In genomic region chr1:26363549-26364448, GRCh38 we compare ENCODE assay signal across 1 cellular context.
TF ChIP-seq lines count a peak whose summit lies in the region.

No MANE protein-coding gene starts in this region.

TF ChIP-seq in HepG2, 621 proteins besides CTCF, POLR2A, EP300 and RAD21 (continued from another document and continues in another):
- no peak for TF ChIP-seq PLRG1 (conservative IDR thresholded peaks at IDR 0.05)
- 0 out of 2 replicates have a peak, but pooled peaks have one; percentile 27 for TF ChIP-seq ZNF292 (CRISPR knock-in tag; IDR thresholded peaks at IDR 0.05; ENCODE audit: borderline replicate concordance, low read depth)
- 0 out of 2 replicates have a peak, but pooled peaks have one; percentile 42 for TF ChIP-seq ZNF768 (CRISPR knock-in tag; IDR thresholded peaks at IDR 0.05)
- no peak for TF ChIP-seq CAMTA2 (CRISPR knock-in tag; IDR thresholded peaks at IDR 0.05; ENCODE audit: borderline replicate concordance)
- TF ChIP-seq ZNF552 (CRISPR knock-in tag; IDR thresholded peaks at IDR 0.05; ENCODE audit: borderline replicate concordance), result no peak
- no peak for TF ChIP-seq NFE2L1 (CRISPR knock-in tag; IDR thresholded peaks at IDR 0.05; ENCODE audit: borderline replicate concordance)
- TF ChIP-seq ZNF879 (CRISPR knock-in tag; IDR thresholded peaks at IDR 0.05), result no peak
- TF ChIP-seq NCOA5 (CRISPR knock-in tag; IDR thresholded peaks at IDR 0.05), result no peak
- no peak for TF ChIP-seq ZNF205 (CRISPR knock-in tag; IDR thresholded peaks at IDR 0.05)
- TF ChIP-seq RBM22 (optimal IDR thresholded peaks at IDR 0.05; ENCODE audit: low read length), result no peak
- TF ChIP-seq FOXA3 (CRISPR knock-in tag; IDR thresholded peaks at IDR 0.05), result no peak
- no peak for TF ChIP-seq RARA (CRISPR knock-in tag; IDR thresholded peaks at IDR 0.05)
- TF ChIP-seq MAFK (conservative IDR thresholded peaks at IDR 0.05 in 1 of 2, IDR thresholded peaks at IDR 0.05 in 1 of 2; ENCODE audit: low read length in 2 of 2), result no peak
- TF ChIP-seq AKNA (CRISPR knock-in tag; IDR thresholded peaks at IDR 0.05; ENCODE audit: borderline replicate concordance), result no peak
- TF ChIP-seq MEF2D (CRISPR knock-in tag; IDR thresholded peaks at IDR 0.05), result 0 out of 2 replicates have a peak, but pooled peaks have one; percentile 26
- no peak for TF ChIP-seq MXD4 (CRISPR knock-in tag; IDR thresholded peaks at IDR 0.05)
- TF ChIP-seq STAT5B (CRISPR knock-in tag; IDR thresholded peaks at IDR 0.05), result no peak
- no peak for TF ChIP-seq DNMT1 (CRISPR knock-in tag; IDR thresholded peaks at IDR 0.05)
- TF ChIP-seq ZNF335 (CRISPR knock-in tag; IDR thresholded peaks at IDR 0.05), result no peak
- peak; percentile 26; the same call in 1 of the 2 replicates for TF ChIP-seq KDM4B (CRISPR knock-in tag; IDR thresholded peaks at IDR 0.05)
- no peak for TF ChIP-seq KLF6 (CRISPR knock-in tag; IDR thresholded peaks at IDR 0.05)
- no peak for TF ChIP-seq ZSCAN31 (CRISPR knock-in tag; IDR thresholded peaks at IDR 0.05; ENCODE audit: low read depth)
- TF ChIP-seq ZKSCAN5 (CRISPR knock-in tag; IDR thresholded peaks at IDR 0.05), result no peak
- TF ChIP-seq ZNF883 (CRISPR knock-in tag; IDR thresholded peaks at IDR 0.05; ENCODE audit: not compliant biosample characterization), result no peak
- peak; percentile 42 for TF ChIP-seq HNRNPLL (IDR thresholded peaks at IDR 0.05; ENCODE audit: low read depth, low read length, poor library complexity, severe bottlenecking)
- no peak for TF ChIP-seq RERE (CRISPR knock-in tag; IDR thresholded peaks at IDR 0.05; ENCODE audit: low read depth)
- no peak for TF ChIP-seq ONECUT2 (CRISPR knock-in tag; IDR thresholded peaks at IDR 0.05)
- TF ChIP-seq KMT2B (CRISPR knock-in tag; IDR thresholded peaks at IDR 0.05), result no peak
- no peak for TF ChIP-seq ZFP36L1 (CRISPR knock-in tag; IDR thresholded peaks at IDR 0.05)
- no peak for TF ChIP-seq MIXL1 (CRISPR knock-in tag; IDR thresholded peaks at IDR 0.05)
- no peak for TF ChIP-seq ZNF83 (CRISPR knock-in tag; IDR thresholded peaks at IDR 0.05; ENCODE audit: borderline replicate concordance)
- TF ChIP-seq MAF1 (CRISPR knock-in tag; IDR thresholded peaks at IDR 0.05; ENCODE audit: borderline replicate concordance), result no peak
- TF ChIP-seq ATF7-NPFF (CRISPR knock-in tag; IDR thresholded peaks at IDR 0.05; ENCODE audit: low read depth), result peak; percentile 44; the same call in 1 of the 2 replicates
- TF ChIP-seq SP5 (CRISPR knock-in tag; IDR thresholded peaks at IDR 0.05; ENCODE audit: borderline replicate concordance, low read depth), result no peak
- peak; percentile 73 for TF ChIP-seq ZNF687 (CRISPR knock-in tag; IDR thresholded peaks at IDR 0.05)
- TF ChIP-seq SALL1 (CRISPR knock-in tag; IDR thresholded peaks at IDR 0.05), result peak; percentile 65; the same call in 1 of the 2 replicates
- TF ChIP-seq ZKSCAN8 (CRISPR knock-in tag; IDR thresholded peaks at IDR 0.05; ENCODE audit: borderline replicate concordance), result no peak
- TF ChIP-seq ZNF318 (CRISPR knock-in tag; IDR thresholded peaks at IDR 0.05), result no peak
- no peak for TF ChIP-seq MED8 (CRISPR knock-in tag; IDR thresholded peaks at IDR 0.05; ENCODE audit: insufficient replicate concordance)
- TF ChIP-seq HDAC2 (CRISPR knock-in tag; IDR thresholded peaks at IDR 0.05), result no peak
- TF ChIP-seq ATM (IDR thresholded peaks at IDR 0.05; ENCODE audit: borderline replicate concordance), result no peak
- TF ChIP-seq GATAD1 (CRISPR knock-in tag; IDR thresholded peaks at IDR 0.05), result no peak
- no peak; the same call in 1 of the 2 replicates for TF ChIP-seq NFYB (CRISPR knock-in tag; IDR thresholded peaks at IDR 0.05)
- TF ChIP-seq ZBTB38 (CRISPR knock-in tag; IDR thresholded peaks at IDR 0.05), result peak; percentile 60; the same call in 1 of the 2 replicates
